In genomic region chr6:125985522-125985921, GRCh38 we compare ENCODE assay signal across 8 cellular contexts. TPM values are rescaled to one million over a fixed set of nuclear protein-coding genes. Genes with fewer than 3 reads are reported as not detected.
DNase-seq lines count a peak whose midpoint lies in the region; ATAC-seq, FAIRE-seq and TF ChIP-seq lines count a peak whose summit lies in the region.

No MANE protein-coding gene starts in this region.

- H3K27ac ChIP-seq in CD4-positive, alpha-beta T cell (ENCODE audit: low read depth, low read length) = no peak overlapping the region
- H3K27ac ChIP-seq in KOPT-K1 (ENCODE audit: low read depth, low read length, poor library complexity, severe bottlenecking) = peak overlapping the region; percentile 64
- peak overlapping the region in 22 of 59 donors; percentile 70 to 90 (median 83) for H3K27ac ChIP-seq in dorsolateral prefrontal cortex
- no peak overlapping the region for H3K27ac ChIP-seq in neural progenitor cell

- no peaks in the 10 kb centered on the region for H3K27me3 Mint-ChIP-seq in CD4-positive, alpha-beta T cell
- no peaks in the 10 kb centered on the region for H3K27me3 Mint-ChIP-seq in neural progenitor cell (ENCODE audit: insufficient read depth, low read depth)

- H3K4me3 Mint-ChIP-seq in CD4-positive, alpha-beta T cell = peak overlapping the region; percentile 52
- H3K4me3 Mint-ChIP-seq in neural progenitor cell = peak overlapping the region; percentile 28

- peak overlapping the region; percentile 77 for H3K4me2 ChIP-seq in neural progenitor cell

- no peaks in the 10 kb centered on the region for H3K36me3 Mint-ChIP-seq in CD4-positive, alpha-beta T cell (ENCODE audit: low read depth)
- H3K36me3 Mint-ChIP-seq in neural progenitor cell = no peaks in the 10 kb centered on the region

- POLR2A ChIA-PET in CD4-positive, alpha-beta T cell (lab: Charles Lee) = interaction anchor here (0.8 to 3.6 kb wide), 12 partner anchors 8 to 682 kb away, joined by 3 to 94 read pairs (median 14); partner anchors contain the start of genes HEY2, HINT3 and NCOA7

- H3K36me3 ChIP-seq in KOPT-K1 (ENCODE audit: insufficient read depth, low read length) (no peaks in the 10 kb centered on the region), neural progenitor cell (no peaks in the 10 kb centered on the region)

- no peaks in the 10 kb centered on the region for H3K9me3 ChIP-seq in CD4-positive, alpha-beta T cell (ENCODE audit: control insufficient read depth, low read length)
- H3K9me3 ChIP-seq in KOPT-K1 (ENCODE audit: insufficient read depth, low read length, poor library complexity, severe bottlenecking) (no peaks in the 10 kb centered on the region), neural progenitor cell (ENCODE audit: low read depth) (no peaks in the 10 kb centered on the region)

- no peak for TF ChIP-seq CTCF in CD4-positive, alpha-beta T cell (IDR thresholded peaks at IDR 0.05)
- TF ChIP-seq CTCF in dorsolateral prefrontal cortex (IDR thresholded peaks at IDR 0.05 in 54 of 56, conservative IDR thresholded peaks at IDR 0.05 in 2 of 56; ENCODE audit: low read depth in 1 of 56, partially characterized antibody in 56 of 56) = no peak
- no peak for TF ChIP-seq CTCF in neural progenitor cell (IDR thresholded peaks at IDR 0.05)

- H3F3A ChIP-seq in neural progenitor cell (ENCODE audit: low read depth) = peaks cover 30% of the 10 kb centered on the region

- no peaks in the 10 kb centered on the region for H3K27me3 ChIP-seq in CD4-positive, alpha-beta T cell (ENCODE audit: control insufficient read depth, insufficient read depth, low read length)
- H3K27me3 ChIP-seq in dorsolateral prefrontal cortex (no peaks in the 10 kb centered on the region), neural progenitor cell (no peaks in the 10 kb centered on the region)

- H3K79me2 ChIP-seq in neural progenitor cell (ENCODE audit: low read depth) = peaks cover 49% of the 10 kb centered on the region

- DNase-seq in CD4-positive, alpha-beta T cell = no peak
- DNase-seq in dorsolateral prefrontal cortex = no peak
- no peak for DNase-seq in neural progenitor cell (ENCODE audit: low spot score)
- DNase-seq in T-helper 1 cell = no peak
- no peak for DNase-seq in HuH-7 (ENCODE audit: low spot score)
- no peak for DNase-seq in HTR-8/SVneo (ENCODE audit: insufficient read length, low spot score)
- DNase-seq in COLO668 (lab: John Stamatoyannopoulos, UW; ENCODE audit: unreplicated experiment) = no peak

- no peak for FAIRE-seq in HTR-8/SVneo (lab: Jason Lieb, UNC)

- no peak for ATAC-seq in CD4-positive, alpha-beta T cell (ENCODE audit: poor library complexity)

- intact Hi-C loops in CD4-positive, alpha-beta T cell (cut with DNase I, micrococcal nuclease) = loop anchor here in 1 of 2 experiments (5.0 to 10.0 kb wide), 2 partner anchors 683 to 1279 kb away; partner anchors contain the start of genes HDDC2 and RNF146
- intact Hi-C loops in dorsolateral prefrontal cortex (cut with DNase I) = no loop called here

- no peaks in the 10 kb centered on the region for H3K9me3 Mint-ChIP-seq in CD4-positive, alpha-beta T cell
- no peaks in the 10 kb centered on the region for H3K9me3 Mint-ChIP-seq in neural progenitor cell

- H2AFZ ChIP-seq in neural progenitor cell (replicated peaks) = no peak overlapping the region

- H3K9ac ChIP-seq in neural progenitor cell = no peak overlapping the region

- peaks cover 21% of the 10 kb centered on the region for H4K20me1 ChIP-seq in neural progenitor cell (ENCODE audit: low read depth)

- no peak overlapping the region for H3K27ac Mint-ChIP-seq in CD4-positive, alpha-beta T cell
- H3K27ac Mint-ChIP-seq in neural progenitor cell = no peak overlapping the region

- H3K4me1 ChIP-seq in neural progenitor cell = peaks cover 38% of the 10 kb centered on the region

- peak overlapping the region in 58 of 59 donors; percentile 59 to 97 (median 83) for H3K4me3 ChIP-seq in dorsolateral prefrontal cortex
- peak overlapping the region; percentile 73 for H3K4me3 ChIP-seq in neural progenitor cell

- no peaks in the 10 kb centered on the region for H3K4me1 Mint-ChIP-seq in CD4-positive, alpha-beta T cell (ENCODE audit: low read depth)
- peaks cover 5% of the 10 kb centered on the region for H3K4me1 Mint-ChIP-seq in neural progenitor cell

- CTCF ChIA-PET in CD4-positive, alpha-beta T cell (lab: Charles Lee) = interaction anchor here (1.1 to 2.0 kb wide), 5 partner anchors 10 to 204 kb away, joined by 3 to 17 read pairs (median 5); partner anchors contain the start of gene HINT3

RNA-seq across cellular contexts. Expression of gene TRMT11, which starts 0.8 kb away (rescaled TPM):
- total RNA-seq in CD4-positive, alpha-beta T cell = 10 to 100 TPM; 21.6 to 22.5 TPM
- total RNA-seq in dorsolateral prefrontal cortex (10 to 100 TPM; 32.1 to 64.6 (median 44.8) TPM), neural progenitor cell (ENCODE audit: low replicate concordance) (51.9 and 105 TPM in 2 replicates)

RNA-seq across cellular contexts. Expression of gene HINT3, which starts 29.0 kb away (rescaled TPM):
- 10 to 100 TPM; 10.4 TPM for total RNA-seq in CD4-positive, alpha-beta T cell
- total RNA-seq in dorsolateral prefrontal cortex (10 to 100 TPM; 33.6 to 54.2 (median 42.3) TPM), neural progenitor cell (ENCODE audit: low replicate concordance) (19.5 and 29.6 TPM in 2 replicates)
